ENCODE assay signal across 25 cellular contexts in genomic region chr17:11495616-11496015, GRCh38.
"Had no signal": no experiment of that assay in that cellular context is flagged by ENCODE, and none has a peak within 500 bp of the region (broad histone marks: within the 10 kb centered on the region; RNA-seq: fewer than 3 reads in every experiment).

No MANE protein-coding gene starts in this region.

- H3K4me3 ChIP-seq: gastrocnemius medialis, heart left ventricle, hepatocyte, left ventricle myocardium inferior, lower lobe of right lung, ovary, psoas muscle, right lobe of liver, suprapubic skin, transverse colon, upper lobe of right lung, uterus had no signal

- H3K36me3 ChIP-seq: gastrocnemius medialis, heart left ventricle, left ventricle myocardium inferior, lower lobe of right lung, ovary, right lobe of liver, suprapubic skin, transverse colon, upper lobe of right lung, uterus had no signal

- H3K9me3 ChIP-seq: gastrocnemius medialis, heart left ventricle, left ventricle myocardium inferior, lower lobe of right lung, ovary, psoas muscle, right lobe of liver, suprapubic skin, transverse colon, upper lobe of right lung, uterus had no signal

- H3K27me3 ChIP-seq: gastrocnemius medialis, hepatocyte, ovary, right lobe of liver, suprapubic skin, transverse colon, upper lobe of right lung, uterus had no signal

- ATAC-seq: effector memory CD8-positive, alpha-beta T cell; gastrocnemius medialis; heart left ventricle; left cardiac atrium; lower lobe of right lung; naive thymus-derived CD8-positive, alpha-beta T cell; psoas muscle; right lobe of liver; stimulated activated naive B cell treated with anti-CD40 and anti-IgM and Interleukin-4, amounts not matched to agents 10 μg/mL and 1 μg/mL and 100 μg/mL, for 72 hours; stimulated activated naive CD8-positive, alpha-beta T cell treated with anti-CD3 and anti-CD28 coated beads, Interleukin-15, amount 100 ng/mL, for 72 hours; upper lobe of right lung had no signal

- H3K27ac ChIP-seq: gastrocnemius medialis, heart left ventricle, hepatocyte, left ventricle myocardium inferior, lower lobe of right lung, ovary, psoas muscle, right lobe of liver, suprapubic skin, transverse colon, upper lobe of right lung, uterus had no signal

- DNase-seq: cortex of kidney; effector memory CD8-positive, alpha-beta T cell; foreskin fibroblast; gastrocnemius medialis; heart left ventricle; left cardiac atrium; left ventricle myocardium inferior; lower lobe of right lung; naive thymus-derived CD8-positive, alpha-beta T cell; nephron progenitor cell; nucleus accumbens; ovary; posterior cingulate gyrus; psoas muscle; right lobe of liver; small intestine; stimulated activated CD4-positive, alpha-beta T cell treated with anti-CD3 and anti-CD28 coated beads, Interleukin-15, amount 100 ng/mL, for 24 hours; stimulated activated CD4-positive, alpha-beta T cell treated with anti-CD3 and anti-CD28 coated beads, Interleukin-2, amount 100 ng/mL, for 48 hours; stimulated activated naive B cell treated with anti-CD40 and anti-IgM and Interleukin-4, amounts not matched to agents 10 μg/mL and 1 μg/mL and 100 μg/mL, for 72 hours; stimulated activated naive CD8-positive, alpha-beta T cell treated with anti-CD3 and anti-CD28 coated beads, Interleukin-15, amount 100 ng/mL, for 72 hours; transverse colon; upper lobe of right lung; uterus had no signal

- H3K4me1 ChIP-seq: gastrocnemius medialis, heart left ventricle, left ventricle myocardium inferior, lower lobe of right lung, psoas muscle, right lobe of liver, suprapubic skin, transverse colon, upper lobe of right lung, uterus had no signal
